ENCODE assay signal across 8 cellular contexts in the genomic region with DNA sequence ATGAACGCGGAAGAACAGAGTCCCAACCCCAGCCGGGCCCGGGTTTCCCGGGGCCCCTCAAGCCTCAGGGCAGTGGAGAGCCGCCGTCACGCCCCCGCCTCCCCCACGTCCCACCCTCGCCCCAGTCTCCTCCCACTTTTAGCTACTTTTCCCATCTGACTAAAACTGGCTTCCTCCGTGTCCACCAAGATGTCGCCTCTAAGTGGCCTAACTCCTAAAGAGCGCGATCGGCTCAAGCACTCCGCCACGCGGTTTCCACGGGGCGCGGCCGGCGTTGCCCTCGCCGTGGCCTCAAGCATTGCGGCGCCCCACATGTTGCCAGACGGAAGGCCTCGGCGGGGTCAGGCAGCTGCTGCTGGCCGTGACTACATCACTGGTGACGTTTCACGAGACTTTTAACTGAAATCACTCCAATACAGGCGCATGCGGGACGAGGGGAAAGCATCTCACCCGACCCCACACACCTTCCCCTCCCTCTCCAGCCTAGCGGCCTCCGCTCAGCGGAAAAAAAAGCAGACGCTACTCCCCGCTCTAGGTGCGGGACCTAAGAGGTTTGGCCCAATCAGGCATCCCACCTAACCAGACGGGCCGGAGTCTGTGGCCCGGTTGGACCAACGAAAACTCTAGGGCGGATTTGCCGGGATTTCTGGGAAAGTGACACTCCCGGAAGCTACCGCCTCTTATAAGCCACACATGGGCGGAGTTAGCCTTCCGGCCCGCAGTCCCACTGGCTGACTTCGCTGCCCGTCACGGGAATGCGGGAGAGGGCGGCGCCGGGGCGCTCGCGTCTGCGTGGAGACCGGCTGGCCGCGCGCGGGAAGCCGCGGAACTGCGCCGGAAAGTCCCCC. TPM values are rescaled to one million over a fixed set of nuclear protein-coding genes. Genes with fewer than 3 reads are reported as not detected.
DNase-seq lines count a peak whose midpoint lies in the region; ATAC-seq and TF ChIP-seq lines count a peak whose summit lies in the region.

A gene (plus strand): TSS at position 785 of the 848 bp plus-strand sequence. CDS start 3,251 bp downstream, outside the sequence.

- H3K27ac ChIP-seq in testis: peak within 1 kb of the TSS; percentile 95 to 96

- no peaks in the 10 kb centered on the region for H3K9me3 Mint-ChIP-seq in activated naive CD8-positive, alpha-beta T cell (ENCODE audit: low read depth)

- H3K4me3 ChIP-seq in testis: peak within 1 kb of the TSS; percentile 89 to 98

- peaks cover 10% of the 10 kb centered on the region for H3K4me1 ChIP-seq in testis

- no peaks in the 10 kb centered on the region for H3K27me3 Mint-ChIP-seq in activated naive CD8-positive, alpha-beta T cell

- intact Hi-C loops in testis (cut with DNase I; ENCODE audit: low total_unique reads): loop anchor here (10.0 kb wide), 1 partner anchor 275 kb away; no protein-coding TSS in a partner anchor

- WGBS in testis, 2 donors: 1% methylated on average over 40 to 74 of the region's 75 CpGs

- CTCF ChIA-PET in GM10248 (lab: Yijun Ruan, JAX): interaction anchor here (0.7 to 5.2 kb wide), 16 partner anchors 9 to 659 kb away, joined by 3 to 48 read pairs (median 6); a partner anchor contains a TSS

- no peaks in the 10 kb centered on the region for H3K27me3 ChIP-seq in testis

- peak within 1 kb of the TSS; percentile 94 for H3K4me3 Mint-ChIP-seq in activated naive CD8-positive, alpha-beta T cell

- ATAC-seq in HG02623 (IDR thresholded peaks at IDR 0.05; ENCODE audit: unreplicated experiment): peak; percentile 80
- peak; percentile 93 for ATAC-seq in omental fat pad (ENCODE audit: low FRiP score)

- H3K9me3 ChIP-seq in testis: no peaks in the 10 kb centered on the region

- POLR2A ChIA-PET in GM10248 (lab: Yijun Ruan, JAX): interaction anchor here (0.6 to 2.4 kb wide), 8 partner anchors 8 to 1133 kb away, joined by 3 to 25 read pairs (median 8); a partner anchor contains a TSS

- peak; percentile 65 for TF ChIP-seq POLR2A in testis (IDR thresholded peaks at IDR 0.05)

- H3K27ac Mint-ChIP-seq in activated naive CD8-positive, alpha-beta T cell: peak within 1 kb of the TSS; percentile 100

- TF ChIP-seq CTCF in GM10248 (IDR thresholded peaks at IDR 0.05; ENCODE audit: control extremely low read depth, extremely low read depth, low read depth, missing control alignments) (peak; percentile 15), omental fat pad (IDR thresholded peaks at IDR 0.05) (no peak), testis (IDR thresholded peaks at IDR 0.05) (peak in 1 of 3 experiments; percentile 28)

- DNase-seq in GM10248 (ENCODE audit: extremely low spot score) (peak; percentile 92), NCI-H1105 (lab: John Stamatoyannopoulos, UW) (peak; percentile 97), SKM-1 treated with dmso at 0.1 percent for 144 hours (lab: John Stamatoyannopoulos, UW; ENCODE audit: unreplicated experiment) (peak; percentile 96), glomerular endothelial cell (ENCODE audit: extremely low read depth, low read depth, low spot score) (peak; percentile 92), omental fat pad (ENCODE audit: low spot score) (peak; percentile 85), testis (peak; percentile 98)

- peaks cover 7% of the 10 kb centered on the region for H3K36me3 Mint-ChIP-seq in activated naive CD8-positive, alpha-beta T cell

- H3K4me1 Mint-ChIP-seq in activated naive CD8-positive, alpha-beta T cell (ENCODE audit: low read depth): peaks cover 30% of the 10 kb centered on the region

- H3K36me3 ChIP-seq in testis (ENCODE audit: low read depth, missing control alignments): no peaks in the 10 kb centered on the region

RNA-seq across cellular contexts. Expression of the gene that starts here (rescaled TPM):
- 32.6 and 45.6 TPM in 2 replicates for total RNA-seq in glomerular endothelial cell
- total RNA-seq in omental fat pad: 10 to 100 TPM; 17.5 to 95.0 (median 33.3) TPM
- 10 to 100 TPM; 40.3 to 48.0 TPM for total RNA-seq in testis
- polyA plus RNA-seq in testis (ENCODE audit: insufficient read depth, low read depth, low replicate concordance): 26.3 TPM

Comparison
In these comparisons a context has a peak if more than half of its experiments do, and no peak if none do; other contexts are left out.
1. Peak in every context shown above with its lines: DNase-seq, ATAC-seq, H3K4me3 ChIP-seq and H3K27ac ChIP-seq.